Comparison of ENCODE assay signal across 14 cellular contexts in genomic region chr11:40281055-40281580, GRCh38.
DNase-seq lines count a peak whose midpoint lies in the region; ATAC-seq and TF ChIP-seq lines count a peak whose summit lies in the region.
"Had no signal": no experiment of that assay in that cellular context is flagged by ENCODE, and none has a peak within 500 bp of the region (broad histone marks: within the 10 kb centered on the region; RNA-seq: fewer than 3 reads in every experiment).

No MANE protein-coding gene starts in this region.

- H3K4me1 ChIP-seq in vagina: no peaks in the 10 kb centered on the region

- no peaks in the 10 kb centered on the region for H3K27me3 Mint-ChIP-seq in neural crest cell (ENCODE audit: low read depth)
- H3K27me3 Mint-ChIP-seq: naive thymus-derived CD4-positive, alpha-beta T cell had no signal

- peaks cover 22% of the 10 kb centered on the region for H3K4me1 Mint-ChIP-seq in neural crest cell
- H3K4me1 Mint-ChIP-seq: naive thymus-derived CD4-positive, alpha-beta T cell had no signal

- no peaks in the 10 kb centered on the region for H3K9me3 Mint-ChIP-seq in neural crest cell

- H3K4me3 Mint-ChIP-seq in neural crest cell: peak overlapping the region; percentile 80
- H3K4me3 Mint-ChIP-seq: naive thymus-derived CD4-positive, alpha-beta T cell had no signal

- H3K36me3 ChIP-seq in vagina: no peaks in the 10 kb centered on the region
- H3K36me3 ChIP-seq: MG63 had no signal

- DNase-seq in caudate nucleus (lab: John Stamatoyannopoulos, UW): peak in 14 of 61 donors; percentile 7 to 72 (median 44)
- DNase-seq in neural crest cell (ENCODE audit: low read depth, low spot score): no peak
- DNase-seq in cerebellar cortex (ENCODE audit: low spot score): no peak
- DNase-seq in vagina (ENCODE audit: extremely low spot score in 2 of 2): no peak
- DNase-seq: amniotic stem cell; COR-L47; MG63; naive thymus-derived CD4-positive, alpha-beta T cell; NK-92 treated with Interleukin-12 subunit alpha and Interleukin-12 subunit beta, amount 100 ng/mL, for 24 hours; stimulated activated naive CD4-positive, alpha-beta T cell treated with Interleukin-2 at 50 U/mL for 16 hours had no signal

- peak overlapping the region; percentile 99 for H3K27ac Mint-ChIP-seq in neural crest cell (ENCODE audit: unreplicated experiment)
- H3K27ac Mint-ChIP-seq: naive thymus-derived CD4-positive, alpha-beta T cell had no signal

- TF ChIP-seq CTCF in neural crest cell (conservative IDR thresholded peaks at IDR 0.05) (no peak), vagina (IDR thresholded peaks at IDR 0.05) (no peak)

- ATAC-seq in GM18909 (IDR thresholded peaks at IDR 0.05; ENCODE audit: poor library complexity, unreplicated experiment) (peak; percentile 56), HG03280 (IDR thresholded peaks at IDR 0.05; ENCODE audit: unreplicated experiment) (peak; percentile 60), HG02759 (IDR thresholded peaks at IDR 0.05; ENCODE audit: unreplicated experiment) (no peak), HG03045 (IDR thresholded peaks at IDR 0.05; ENCODE audit: unreplicated experiment) (no peak)
- ATAC-seq: naive thymus-derived CD4-positive, alpha-beta T cell had no signal

- H3K27me3 ChIP-seq in vagina: no peaks in the 10 kb centered on the region
- H3K27me3 ChIP-seq: MG63 had no signal

- intact Hi-C loops in vagina (cut with DNase I): no loop called here

- TF ChIP-seq POLR2A in vagina (IDR thresholded peaks at IDR 0.05): no peak

- H3K4me3 ChIP-seq in vagina: no peak overlapping the region
- H3K4me3 ChIP-seq: MG63 had no signal

- H3K27ac ChIP-seq in caudate nucleus (ENCODE audit: low read depth, low read length) (peak overlapping the region; percentile 80), vagina (no peak overlapping the region)

- H3K9me3 ChIP-seq in vagina: no peaks in the 10 kb centered on the region
- H3K9me3 ChIP-seq: MG63 had no signal

- H3K36me3 Mint-ChIP-seq in neural crest cell (ENCODE audit: low read depth): no peaks in the 10 kb centered on the region
- H3K36me3 Mint-ChIP-seq: naive thymus-derived CD4-positive, alpha-beta T cell had no signal

Comparison
In these comparisons a context has a peak if more than half of its experiments do, and no peak if none do; other contexts are left out.
1. ATAC-seq: peak in GM18909 (single experiment) and HG03280 (single experiment); none in HG02759 (single experiment) and HG03045 (single experiment).